In genomic region chr12:118059645-118060275, GRCh38 we compare ENCODE assay signal across 8 cellular contexts. TPM values are rescaled to one million over a fixed set of nuclear protein-coding genes. Genes with fewer than 3 reads are reported as not detected.
DNase-seq lines count a peak whose midpoint lies in the region; ATAC-seq, FAIRE-seq and TF ChIP-seq lines count a peak whose summit lies in the region.

No MANE protein-coding gene starts in this region.

- H3K27me3 ChIP-seq in pancreas, result no peaks in the 10 kb centered on the region

- no peak for ATAC-seq in pancreas
- ATAC-seq in HG03378 (IDR thresholded peaks at IDR 0.05; ENCODE audit: unreplicated experiment), result no peak
- no peak for ATAC-seq in GM21360 (IDR thresholded peaks at IDR 0.05; ENCODE audit: unreplicated experiment)

- H3K4me3 ChIP-seq in GM12875 (ENCODE audit: low read depth, low read length) (peak overlapping the region; percentile 81), epithelial cell of esophagus (ENCODE audit: low read length) (peak overlapping the region; percentile 68), pancreas (peak overlapping the region; percentile 56 to 73 (median 64))

- intact Hi-C loops in pancreas (cut with DNase I), result no loop called here

- H3K4me1 ChIP-seq in pancreas, result peaks cover 14 to 39% (median 35%) of the 10 kb centered on the region in 3 donors

- no peak for TF ChIP-seq CTCF in GM12875 (IDR thresholded peaks at IDR 0.05; ENCODE audit: borderline replicate concordance, insufficient read depth, low read depth, low read length)
- no peak for TF ChIP-seq CTCF in epithelial cell of esophagus (IDR thresholded peaks at IDR 0.05; ENCODE audit: insufficient read depth, low read depth, low read length, missing control alignments)
- TF ChIP-seq CTCF in pancreas (IDR thresholded peaks at IDR 0.05), result no peak

- H3K9me3 ChIP-seq in pancreas, result no peaks in the 10 kb centered on the region

- 4 to 8% methylated on average over 8 of the region's 8 CpGs for WGBS in pancreas, 2 donors

- FAIRE-seq in pancreas (lab: Jason Lieb, UNC), result no peak

- DNase-seq in OCI-M1 (lab: John Stamatoyannopoulos, UW), result peak; percentile 45
- no peak for DNase-seq in epithelial cell of esophagus (ENCODE audit: low read depth)
- DNase-seq in pancreas, result no peak
- DNase-seq in NCI-H526 treated with DMSO at 0.1 percent for 48 hours (lab: John Stamatoyannopoulos, UW), result no peak
- no peak for DNase-seq in NCI-H446 treated with DMSO at 0.1 percent for 48 hours (lab: John Stamatoyannopoulos, UW)

- H3K27ac ChIP-seq in pancreas, result peak overlapping the region; percentile 85 to 95 (median 93)

- H3K36me3 ChIP-seq in pancreas, result no peaks in the 10 kb centered on the region

RNA-seq across cellular contexts. Expression of gene WSB2, which starts 1.2 kb away (rescaled TPM):
- total RNA-seq in pancreas, result 10 to 100 TPM; 36.3 to 55.2 (median 44.5) TPM
- polyA plus RNA-seq in pancreas, result 10 to 100 TPM; 23.7 to 33.2 TPM

RNA-seq across cellular contexts. Expression of gene RFC5, which starts 43.3 kb away (rescaled TPM):
- 1 to 10 TPM; 4.0 to 5.4 (median 5.1) TPM for total RNA-seq in pancreas
- polyA plus RNA-seq in pancreas, result 1 to 10 TPM; 4.7 to 8.8 TPM

RNA-seq across cellular contexts. Expression of gene VSIG10, which starts 44.1 kb away (rescaled TPM):
- 10 to 100 TPM; 11.3 to 34.4 (median 16.5) TPM for total RNA-seq in pancreas
- 10 to 100 TPM; 15.2 to 16.4 TPM for polyA plus RNA-seq in pancreas
